Comparison of ENCODE assay signal across 13 cellular contexts in the genomic region with DNA sequence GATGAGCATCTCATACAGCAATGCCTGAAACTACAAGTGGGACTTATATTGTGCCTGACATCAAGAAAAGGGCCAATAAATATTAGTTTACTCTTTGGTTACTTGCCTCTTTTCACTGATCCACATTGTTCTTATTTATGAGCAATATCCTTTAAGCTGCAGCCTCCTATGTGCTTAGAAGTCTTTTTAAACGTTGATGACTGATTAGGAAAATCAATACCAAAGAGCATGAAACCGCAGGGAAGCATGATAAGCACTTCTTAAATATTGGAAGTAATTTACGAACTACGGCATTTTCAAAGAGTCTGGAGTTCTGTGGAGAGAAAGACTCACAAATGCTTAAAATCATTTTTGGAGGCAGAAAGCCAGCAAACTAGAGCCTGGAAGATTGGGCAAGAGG.
DNase-seq lines count a peak whose midpoint lies in the region; ATAC-seq and TF ChIP-seq lines count a peak whose summit lies in the region.
"Had no signal": no experiment of that assay in that cellular context is flagged by ENCODE, and none has a peak within 500 bp of the region (broad histone marks: within the 10 kb centered on the region; RNA-seq: fewer than 3 reads in every experiment).

No MANE protein-coding gene starts in this region.

- no peak overlapping the region for H2BK20ac ChIP-seq in H9 (ENCODE audit: low read depth, low read length, poor library complexity, severe bottlenecking)

- no peak overlapping the region for H3K4ac ChIP-seq in H9 (ENCODE audit: low read depth, low read length)

- no peaks in the 10 kb centered on the region for H3K9me3 ChIP-seq in H9 (ENCODE audit: control insufficient read depth, low read depth, low read length)
- H3K9me3 ChIP-seq: A549, HAP-1 had no signal

- H3K27ac Mint-ChIP-seq in H9: peak overlapping the region; percentile 20 to 56 (median 41); a peak in 5 of 7 replicates
- H3K27ac Mint-ChIP-seq in progenitor cell of endocrine pancreas: peak overlapping the region; percentile 0

- H3K4me1 ChIP-seq in H9 (ENCODE audit: insufficient read depth, low read length): no peaks in the 10 kb centered on the region; the same call in 1 of the 2 replicates
- H3K4me1 ChIP-seq: A549 had no signal

- H3K36me3 Mint-ChIP-seq in H9 (ENCODE audit: insufficient read depth in 1 of 3, low read depth in 3 of 3): no peaks in the 10 kb centered on the region
- peaks cover 4% of the 10 kb centered on the region for H3K36me3 Mint-ChIP-seq in progenitor cell of endocrine pancreas (ENCODE audit: insufficient read depth)

- H3K4me3 Mint-ChIP-seq in H9: no peak overlapping the region
- no peak overlapping the region for H3K4me3 Mint-ChIP-seq in progenitor cell of endocrine pancreas (ENCODE audit: low read depth)

- H3K4me2 ChIP-seq in H9 (ENCODE audit: insufficient read depth, insufficient read length, low read length): no peak overlapping the region
- H3K4me2 ChIP-seq: A549 had no signal

- H2BK120ac ChIP-seq in H9 (ENCODE audit: low read depth, low read length, poor library complexity, severe bottlenecking): no peak overlapping the region

- no peaks in the 10 kb centered on the region for H3K27me3 ChIP-seq in H9 (ENCODE audit: insufficient read depth, low read length)

- no peak overlapping the region for H2BK5ac ChIP-seq in H9 (ENCODE audit: insufficient read length, low read length)

- no peak for TF ChIP-seq CTCF in H9 (conservative IDR thresholded peaks at IDR 0.05)
- no peak for TF ChIP-seq CTCF in fibroblast of pulmonary artery (IDR thresholded peaks at IDR 0.05; ENCODE audit: low read length, missing control alignments)
- TF ChIP-seq CTCF in progenitor cell of endocrine pancreas (IDR thresholded peaks at IDR 0.05; ENCODE audit: unreplicated experiment): no peak

- H3K4me1 Mint-ChIP-seq in H9 (peaks cover 23 to 31% of the 10 kb centered on the region in 2 experiments), progenitor cell of endocrine pancreas (ENCODE audit: low read depth) (peaks cover 15% of the 10 kb centered on the region)

- no peak overlapping the region for H4K5ac ChIP-seq in H9 (ENCODE audit: insufficient read length, low read depth, low read length)

- H4K20me1 ChIP-seq in H9 (ENCODE audit: control insufficient read depth, insufficient read depth, insufficient read length): no peaks in the 10 kb centered on the region

- H3K79me2 ChIP-seq in H9 (ENCODE audit: insufficient read depth, low read length): no peaks in the 10 kb centered on the region

- H2AK5ac ChIP-seq in H9 (ENCODE audit: insufficient read length, low read length): no peak overlapping the region

- H3K9ac ChIP-seq in H9 (ENCODE audit: extremely low read depth, insufficient read length, low read length): no peak overlapping the region
- H3K9ac ChIP-seq: GM23248 had no signal

- H2BK12ac ChIP-seq in H9 (ENCODE audit: insufficient read length, low read depth, low read length): no peak overlapping the region

- H3K14ac ChIP-seq in H9 (ENCODE audit: insufficient read depth, low read length): no peak overlapping the region

- no peak overlapping the region for H3T11ph ChIP-seq in H9 (ENCODE audit: low read length)

- H3K18ac ChIP-seq in H9 (ENCODE audit: insufficient read length, low read depth, low read length): no peak overlapping the region

- no peak overlapping the region for H3K56ac ChIP-seq in H9 (ENCODE audit: insufficient read length, low read depth, low read length)

- H2AFZ ChIP-seq in H9 (ENCODE audit: low read length): no peak overlapping the region
- H2AFZ ChIP-seq: GM23248 had no signal

- H3K27me3 Mint-ChIP-seq in H9 (ENCODE audit: low read depth): no peaks in the 10 kb centered on the region
- no peaks in the 10 kb centered on the region for H3K27me3 Mint-ChIP-seq in progenitor cell of endocrine pancreas

- H3K9me3 Mint-ChIP-seq in H9 (no peaks in the 10 kb centered on the region), progenitor cell of endocrine pancreas (ENCODE audit: low read depth) (peaks cover 3% of the 10 kb centered on the region)

- no peak overlapping the region for H4K8ac ChIP-seq in H9 (replicated peaks; ENCODE audit: insufficient read length, low read depth, low read length)

- WGBS in H9 (ENCODE audit: extremely low coverage, insufficient read length, low lambda C conversion rate): no CpG with 5 or more reads among the region's 4 CpGs

- H3K4me3 ChIP-seq in fibroblast of pulmonary artery (replicated peaks; ENCODE audit: low read depth, low read length): no peak overlapping the region
- H3K4me3 ChIP-seq: A549, GM23248, HAP-1, K562 had no signal

- H2BK15ac ChIP-seq in H9 (ENCODE audit: low read depth, low read length): no peak overlapping the region

- H3K23ac ChIP-seq in H9 (ENCODE audit: insufficient read length, low read depth, low read length): no peak overlapping the region

- H3K27ac ChIP-seq in H9 (ENCODE audit: insufficient read length, low read depth, low read length): no peak overlapping the region
- H3K27ac ChIP-seq: A549, GM23248 had no signal

- no peak for ATAC-seq in GM21786 (IDR thresholded peaks at IDR 0.05; ENCODE audit: unreplicated experiment)
- ATAC-seq: A549 had no signal

- H4K91ac ChIP-seq in H9 (ENCODE audit: insufficient read length, low read depth, low read length): no peak overlapping the region

- no peak for DNase-seq in H9
- DNase-seq in NCI-H146 (lab: John Stamatoyannopoulos, UW): peak; percentile 26
- peak; percentile 28 for DNase-seq in fibroblast of pulmonary artery (ENCODE audit: low read depth)
- DNase-seq in progenitor cell of endocrine pancreas (ENCODE audit: low spot score, unreplicated experiment): no peak
- DNase-seq in GM03348 (ENCODE audit: low spot score): no peak
- no peak for DNase-seq in DMS114 treated with DMSO at 0.1 percent for 48 hours (lab: John Stamatoyannopoulos, UW; ENCODE audit: unreplicated experiment)
- DNase-seq: EL, GM23248, Karpas-422 had no signal

- no peaks in the 10 kb centered on the region for H3K79me1 ChIP-seq in H9 (ENCODE audit: insufficient read depth, low read depth, low read length, poor library complexity, severe bottlenecking)

- H3K23me2 ChIP-seq in H9 (ENCODE audit: insufficient read length, low read depth, low read length, poor library complexity, severe bottlenecking): no peaks in the 10 kb centered on the region

Comparison
In these comparisons a context has a peak if more than half of its experiments do, and no peak if none do; other contexts are left out.
1. DNase-seq: peak in NCI-H146 (single experiment) and fibroblast of pulmonary artery (single experiment); none in H9 (single experiment), progenitor cell of endocrine pancreas (single experiment), GM03348 (single experiment) and DMS114 treated with DMSO at 0.1 percent for 48 hours (single experiment).